In genomic region chr1:101310484-101310883, GRCh38 we compare ENCODE assay signal across 1 cellular context.
TF ChIP-seq lines count a peak whose summit lies in the region.

No MANE protein-coding gene starts in this region.

TF ChIP-seq in GM12878, 131 proteins besides CTCF, POLR2A, EP300 and RAD21:
- no peak for TF ChIP-seq POU2F2 (IDR thresholded peaks at IDR 0.05; ENCODE audit: borderline replicate concordance, low read depth, low read length)
- TF ChIP-seq EED (IDR thresholded peaks at IDR 0.05; ENCODE audit: low read depth) = 0 out of 2 replicates have a peak, but pooled peaks have one; percentile 6
- TF ChIP-seq MYB (IDR thresholded peaks at IDR 0.05; ENCODE audit: borderline replicate concordance, low read depth, low read length) = no peak
- no peak for TF ChIP-seq MAX (IDR thresholded peaks at IDR 0.05; ENCODE audit: low read depth, low read length)
- TF ChIP-seq GABPA (IDR thresholded peaks at IDR 0.05; ENCODE audit: low read depth) = no peak
- TF ChIP-seq RCOR1 (conservative IDR thresholded peaks at IDR 0.05; ENCODE audit: low read depth, low read length) = no peak
- no peak for TF ChIP-seq CEBPB (IDR thresholded peaks at IDR 0.05; ENCODE audit: borderline replicate concordance in 1 of 2, low read depth in 2 of 2, low read length in 2 of 2)
- no peak for TF ChIP-seq ZBTB4 (CRISPR knock-in tag; IDR thresholded peaks at IDR 0.05)
- TF ChIP-seq EZH2 (IDR thresholded peaks at IDR 0.05; ENCODE audit: borderline replicate concordance, control insufficient read depth, low read depth, low read length) = no peak
- no peak for TF ChIP-seq JUNB (IDR thresholded peaks at IDR 0.05)
- no peak for TF ChIP-seq MYC (IDR thresholded peaks at IDR 0.05; ENCODE audit: insufficient read depth, insufficient read length, insufficient replicate concordance, low read length, severe bottlenecking)
- TF ChIP-seq MTA3 (IDR thresholded peaks at IDR 0.05; ENCODE audit: borderline replicate concordance, low read length) = no peak
- TF ChIP-seq, protein P1, sequence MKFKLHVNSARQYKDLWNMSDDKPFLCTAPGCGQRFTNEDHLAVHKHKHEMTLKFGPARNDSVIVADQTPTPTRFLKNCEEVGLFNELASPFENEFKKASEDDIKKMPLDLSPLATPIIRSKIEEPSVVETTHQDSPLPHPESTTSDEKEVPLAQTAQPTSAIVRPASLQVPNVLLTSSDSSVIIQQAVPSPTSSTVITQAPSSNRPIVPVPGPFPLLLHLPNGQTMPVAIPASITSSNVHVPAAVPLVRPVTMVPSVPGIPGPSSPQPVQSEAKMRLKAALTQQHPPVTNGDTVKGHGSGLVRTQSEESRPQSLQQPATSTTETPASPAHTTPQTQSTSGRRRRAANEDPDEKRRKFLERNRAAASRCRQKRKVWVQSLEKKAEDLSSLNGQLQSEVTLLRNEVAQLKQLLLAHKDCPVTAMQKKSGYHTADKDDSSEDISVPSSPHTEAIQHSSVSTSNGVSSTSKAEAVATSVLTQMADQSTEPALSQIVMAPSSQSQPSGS (IDR thresholded peaks at IDR 0.05; ENCODE audit: low read length) = no peak
- TF ChIP-seq BHLHE40 (IDR thresholded peaks at IDR 0.05; ENCODE audit: borderline replicate concordance in 1 of 2, low read depth in 2 of 2, low read length in 1 of 2) = peak; percentile 57 to 65; a peak in 2 of 4 replicates
- no peak for TF ChIP-seq ESRRA (IDR thresholded peaks at IDR 0.05; ENCODE audit: low read length)
- no peak for TF ChIP-seq ZSCAN29 (IDR thresholded peaks at IDR 0.05)
- no peak for TF ChIP-seq PAX5 (IDR thresholded peaks at IDR 0.05; ENCODE audit: borderline replicate concordance, low read depth, low read length)
- TF ChIP-seq CREM (IDR thresholded peaks at IDR 0.05; ENCODE audit: low read depth) = no peak
- TF ChIP-seq BMI1 (IDR thresholded peaks at IDR 0.05; ENCODE audit: borderline replicate concordance) = peak; percentile 10; the same call in 1 of the 2 replicates
